Comparison of ENCODE assay signal across 30 cellular contexts in the genomic region with DNA sequence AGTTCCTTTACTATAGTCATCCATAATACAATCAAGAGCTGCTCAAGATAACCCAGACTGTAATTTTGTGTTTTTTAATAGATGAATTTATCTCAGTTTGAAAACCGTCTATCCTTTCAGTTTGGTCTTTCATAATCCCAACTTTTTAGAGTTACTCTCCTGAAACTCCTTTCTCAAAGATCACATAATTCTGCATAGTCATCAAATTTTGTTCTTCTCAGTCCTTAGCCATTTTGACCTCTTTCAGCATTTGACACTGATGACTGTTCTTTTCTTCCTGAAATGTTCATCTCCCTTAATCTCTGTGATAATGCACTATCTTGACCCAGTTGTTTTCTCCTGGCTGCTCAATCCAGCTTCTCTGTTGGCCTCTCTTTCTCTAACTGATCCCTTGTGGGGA.
"Had no signal": no experiment of that assay in that cellular context is flagged by ENCODE, and none has a peak within 500 bp of the region (broad histone marks: within the 10 kb centered on the region; RNA-seq: fewer than 3 reads in every experiment).

No MANE protein-coding gene starts in this region.

- ATAC-seq: heart right ventricle; left cardiac atrium; left lung; naive thymus-derived CD4-positive, alpha-beta T cell; psoas muscle; right cardiac atrium; stimulated activated memory B cell treated with anti-CD40 and anti-IgM and Interleukin-4, amounts not matched to agents 10 μg/mL and 1 μg/mL and 100 μg/mL, for 72 hours; stimulated activated naive CD8-positive, alpha-beta T cell treated with anti-CD3 and anti-CD28 coated beads, Interleukin-15, Interleukin-2, amounts not matched to agents 100 U/mL and 50 U/mL, for 24 hours had no signal

- H2AFZ ChIP-seq: neural progenitor cell had no signal

- H3K4me3 ChIP-seq: coronary artery, esophagus squamous epithelium, heart right ventricle, left lung, neural progenitor cell, ovary, psoas muscle, skin epidermis, spleen, testis, tibial artery had no signal

- DNase-seq: dermis blood vessel endothelial cell; effector memory CD4-positive, alpha-beta T cell; erythroblast; esophagus squamous epithelium; foreskin melanocyte; glutamatergic neuron; heart right ventricle; hippocampal formation; left cardiac atrium; left lung; mesenchymal stem cell; midbrain; naive thymus-derived CD4-positive, alpha-beta T cell; ovary; posterior cingulate gyrus; psoas muscle; right cardiac atrium; spleen; stimulated activated CD4-positive, alpha-beta T cell treated with anti-CD3 and anti-CD28 coated beads, Interleukin-4, amount 100 ng/mL, for 4 hours; stimulated activated naive CD8-positive, alpha-beta T cell treated with anti-CD3 and anti-CD28 coated beads, Interleukin-15, Interleukin-2, amounts not matched to agents 100 U/mL and 50 U/mL, for 24 hours; substantia nigra; testis; tibial artery had no signal

- H3K36me3 ChIP-seq: esophagus squamous epithelium, neural progenitor cell, ovary, tibial artery had no signal

- FAIRE-seq: endometrium, islet of Langerhans, urothelium cell line had no signal

- H3K27ac ChIP-seq: coronary artery, esophagus squamous epithelium, heart right ventricle, left lung, neural progenitor cell, ovary, psoas muscle, skin epidermis, spleen, testis, tibial artery had no signal

- H3K27me3 ChIP-seq: esophagus squamous epithelium, heart right ventricle, left lung, neural progenitor cell, ovary, spleen, testis, tibial artery had no signal

- H3K4me2 ChIP-seq: neural progenitor cell had no signal

- H3K9ac ChIP-seq: neural progenitor cell had no signal

- H3K9me3 ChIP-seq: esophagus squamous epithelium, heart right ventricle, left lung, ovary, psoas muscle, spleen, testis, tibial artery had no signal

- H3K4me1 ChIP-seq: esophagus squamous epithelium, heart right ventricle, left lung, neural progenitor cell, psoas muscle, spleen, testis, tibial artery had no signal
